9 cellular contexts compared by ENCODE assay signal in genomic region chr10:131982796-131983195, GRCh38. TPM values are rescaled to one million over a fixed set of nuclear protein-coding genes. Genes with fewer than 3 reads are reported as not detected.
DNase-seq lines count a peak whose midpoint lies in the region; TF ChIP-seq lines count a peak whose summit lies in the region.
"Had no signal": no experiment of that assay in that cellular context is flagged by ENCODE, and none has a peak within 500 bp of the region (broad histone marks: within the 10 kb centered on the region; RNA-seq: fewer than 3 reads in every experiment).

No MANE protein-coding gene starts in this region.

- H3F3A ChIP-seq in PC-9 (ENCODE audit: insufficient read depth, low read depth), result peaks cover 7% of the 10 kb centered on the region; the same call in 1 of the 2 replicates

- no peaks in the 10 kb centered on the region for H3K27me3 ChIP-seq in CD4-positive, alpha-beta memory T cell (ENCODE audit: insufficient read depth, low read length)
- no peaks in the 10 kb centered on the region for H3K27me3 ChIP-seq in PC-9 (ENCODE audit: insufficient read depth, low read depth)

- H3K4me1 Mint-ChIP-seq in CD4-positive, alpha-beta memory T cell, result peaks cover 15 to 44% (median 29%) of the 10 kb centered on the region in 4 donors
- peaks cover 25% of the 10 kb centered on the region for H3K4me1 Mint-ChIP-seq in osteocyte (ENCODE audit: unreplicated experiment)

- no peaks in the 10 kb centered on the region for H3K9me3 Mint-ChIP-seq in CD4-positive, alpha-beta memory T cell
- H3K9me3 Mint-ChIP-seq in osteocyte (ENCODE audit: unreplicated experiment), result no peaks in the 10 kb centered on the region

- POLR2A ChIA-PET in CD4-positive, alpha-beta memory T cell (lab: Charles Lee; ENCODE audit: partially characterized antibody), result interaction anchor here (1.3 to 2.9 kb wide), 4 partner anchors 10 to 87 kb away, joined by 3 to 21 read pairs (median 12); partner anchors contain the start of gene PPP2R2D
- POLR2A ChIA-PET in PC-9 (lab: Charles Lee; ENCODE audit: unreplicated experiment), result no interaction called here

- H3K4me1 ChIP-seq in CD4-positive, alpha-beta memory T cell (ENCODE audit: insufficient read depth, low read length), result peaks cover 28% of the 10 kb centered on the region
- H3K4me1 ChIP-seq in PC-9 (replicated peaks; ENCODE audit: insufficient read depth), result no peaks in the 10 kb centered on the region

- TSS peak; percentile 22 for BruUV-seq in PC-9 (replicated peaks; lab: Mats Ljungman, UMichigan)

- intact Hi-C loops in CD4-positive, alpha-beta memory T cell (cut with micrococcal nuclease), result loop anchor here (1.0 to 5.0 kb wide), 3 partner anchors 10 to 555 kb away; partner anchors contain the start of gene INPP5A
- intact Hi-C loops in PC-9 (cut with micrococcal nuclease; ENCODE audit: unreplicated experiment), result no loop called here

- DNase-seq in CD4-positive, alpha-beta memory T cell, result no peak
- DNase-seq in PC-9 (no peak), epithelial cell of prostate (ENCODE audit: low read depth, low spot score) (no peak), osteocyte (ENCODE audit: extremely low spot score, unreplicated experiment) (no peak), NCI-H524 treated with DMSO at 0.1 percent for 48 hours (lab: John Stamatoyannopoulos, UW) (no peak), NCI-H2029 treated with DMSO at 0.1 percent for 48 hours (lab: John Stamatoyannopoulos, UW) (no peak), NCI-H345 treated with DMSO at 0.1 percent for 48 hours (lab: John Stamatoyannopoulos, UW; ENCODE audit: unreplicated experiment) (no peak), ureter (ENCODE audit: low spot score) (no peak)
- DNase-seq: effector CD4-positive, alpha-beta T cell had no signal

- peaks cover 1 to 4% of the 10 kb centered on the region in 2 donors for H3K36me3 Mint-ChIP-seq in CD4-positive, alpha-beta memory T cell
- H3K36me3 Mint-ChIP-seq in osteocyte (ENCODE audit: unreplicated experiment), result no peaks in the 10 kb centered on the region

- H2AFZ ChIP-seq in PC-9, result no peak overlapping the region

- H3K27ac ChIP-seq in CD4-positive, alpha-beta memory T cell (ENCODE audit: low read depth, low read length), result no peak overlapping the region
- H3K27ac ChIP-seq in PC-9 (no peak overlapping the region), epithelial cell of prostate (peak overlapping the region; percentile 35)

- TF ChIP-seq CTCF in PC-9 (conservative IDR thresholded peaks at IDR 0.05) (no peak), osteocyte (IDR thresholded peaks at IDR 0.05) (no peak)

- H3K9me3 ChIP-seq in CD4-positive, alpha-beta memory T cell (ENCODE audit: control insufficient read depth in 1 of 2, low read length in 2 of 2), result no peaks in the 10 kb centered on the region
- no peaks in the 10 kb centered on the region for H3K9me3 ChIP-seq in PC-9 (ENCODE audit: insufficient read depth, low read depth)

- CTCF ChIA-PET in CD4-positive, alpha-beta memory T cell (lab: Charles Lee; ENCODE audit: partially characterized antibody), result no interaction called here
- CTCF ChIA-PET in PC-9 (lab: Charles Lee), result no interaction called here

- no peaks in the 10 kb centered on the region for H3K9me2 ChIP-seq in PC-9 (ENCODE audit: insufficient read depth)

- H3K4me3 ChIP-seq in CD4-positive, alpha-beta memory T cell (ENCODE audit: low read length in 2 of 2), result peak overlapping the region in 1 of 2 donors; percentile 43
- H3K4me3 ChIP-seq in PC-9, result no peak overlapping the region

- H3K4me3 Mint-ChIP-seq in CD4-positive, alpha-beta memory T cell, result peak overlapping the region; percentile 63 to 82 (median 74)
- H3K4me3 Mint-ChIP-seq in osteocyte (ENCODE audit: unreplicated experiment), result peak overlapping the region; percentile 61

- no peaks in the 10 kb centered on the region for H3K27me3 Mint-ChIP-seq in CD4-positive, alpha-beta memory T cell
- H3K27me3 Mint-ChIP-seq in osteocyte (ENCODE audit: unreplicated experiment), result no peaks in the 10 kb centered on the region

- no peaks in the 10 kb centered on the region for H3K79me2 ChIP-seq in PC-9 (ENCODE audit: low read depth)

- H3K27ac Mint-ChIP-seq in CD4-positive, alpha-beta memory T cell, result peak overlapping the region; percentile 12 to 89 (median 67)
- no peak overlapping the region for H3K27ac Mint-ChIP-seq in osteocyte (ENCODE audit: unreplicated experiment)

- H4K20me1 ChIP-seq in PC-9 (ENCODE audit: insufficient read depth), result no peaks in the 10 kb centered on the region

- H3K4me2 ChIP-seq in PC-9, result no peak overlapping the region

- H3K36me3 ChIP-seq in CD4-positive, alpha-beta memory T cell (ENCODE audit: insufficient read depth, low read length), result no peaks in the 10 kb centered on the region
- H3K36me3 ChIP-seq in PC-9 (ENCODE audit: low read depth), result no peaks in the 10 kb centered on the region

RNA-seq across cellular contexts. Expression of gene BNIP3, which starts 1.1 kb away (rescaled TPM):
- 10 to 100 TPM; 29.8 to 31.7 TPM for total RNA-seq in CD4-positive, alpha-beta memory T cell
- polyA plus RNA-seq in CD4-positive, alpha-beta memory T cell, result 10 to 100 TPM; 33.6 to 37.0 TPM
- total RNA-seq in PC-9 (2021) (21.0 and 21.9 TPM in 2 replicates), osteocyte (29.2 and 31.6 TPM in 2 replicates), ureter (21.5 TPM)
